Comparison of ENCODE assay signal across 8 cellular contexts in the genomic region with DNA sequence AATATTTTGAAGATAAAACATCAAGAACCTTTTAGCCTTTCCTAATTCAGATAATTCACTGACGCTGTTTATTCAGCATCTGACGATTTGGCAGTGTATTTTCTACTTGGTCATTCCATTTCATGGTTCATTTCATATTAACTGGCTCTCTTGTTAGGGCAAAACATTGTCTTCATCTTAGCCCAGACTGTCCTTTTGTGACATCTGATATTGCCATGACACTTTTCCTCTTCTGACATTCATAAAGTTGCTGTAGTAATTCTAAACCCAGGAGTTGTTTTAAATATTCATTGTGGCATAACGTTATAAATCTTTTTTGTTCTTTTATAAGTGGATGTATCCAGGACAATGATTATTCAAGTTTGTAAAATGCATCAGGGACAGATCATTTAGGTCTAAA. TPM values are rescaled to one million over a fixed set of nuclear protein-coding genes. Genes with fewer than 3 reads are reported as not detected.
DNase-seq lines count a peak whose midpoint lies in the region; ATAC-seq and TF ChIP-seq lines count a peak whose summit lies in the region.

No MANE protein-coding gene starts in this region.

- peak overlapping the region; percentile 88 to 97 (median 94); a peak in 18 of 22 replicates for H3K9ac ChIP-seq in BLaER1 treated with 17β-estradiol and CSF1 and Interleukin-3, amounts not matched to agents 10 nM and 100 nM
- no peak overlapping the region for H3K9ac ChIP-seq in HCT116 (ENCODE audit: low read length)

- H3K4me3 Mint-ChIP-seq in activated CD8-positive, alpha-beta T cell treated with anti-CD3 and anti-CD28 coated beads for 36 hours, result peak overlapping the region; percentile 81

- no peak overlapping the region for H2AFZ ChIP-seq in HCT116 (ENCODE audit: low read depth, low read length, poor library complexity, severe bottlenecking)

- H3K27ac Mint-ChIP-seq in activated CD8-positive, alpha-beta T cell treated with anti-CD3 and anti-CD28 coated beads for 36 hours, result no peak overlapping the region

- peaks cover 36% of the 10 kb centered on the region for H3K4me1 Mint-ChIP-seq in activated CD8-positive, alpha-beta T cell treated with anti-CD3 and anti-CD28 coated beads for 36 hours (ENCODE audit: low read depth)

- ATAC-seq in HCT116 (no peak), HG02852 (IDR thresholded peaks at IDR 0.05; ENCODE audit: unreplicated experiment) (no peak), GM18520 (IDR thresholded peaks at IDR 0.05; ENCODE audit: unreplicated experiment) (no peak)
- no peak for ATAC-seq in activated CD8-positive, alpha-beta T cell treated with anti-CD3 and anti-CD28 coated beads for 36 hours

- H3K27ac ChIP-seq in BLaER1 treated with 17β-estradiol and CSF1 and Interleukin-3, amounts not matched to agents 10 nM and 100 nM, result peak overlapping the region in 9 of 11 experiments; percentile 91 to 98 (median 95); a peak in 15 of 22 replicates
- no peak overlapping the region for H3K27ac ChIP-seq in HCT116 (ENCODE audit: low read depth, low read length)
- H3K27ac ChIP-seq in muscle layer of duodenum (ENCODE audit: low read length), result no peak overlapping the region

- no peak for TF ChIP-seq CTCF in HCT116 (IDR thresholded peaks at IDR 0.05 in 2 of 3, conservative IDR thresholded peaks at IDR 0.05 in 1 of 3; ENCODE audit: borderline replicate concordance in 1 of 3, insufficient read depth in 1 of 3, low read depth in 2 of 3, low read length in 2 of 3)
- no peak for TF ChIP-seq CTCF in activated CD8-positive, alpha-beta T cell treated with anti-CD3 and anti-CD28 coated beads for 36 hours (IDR thresholded peaks at IDR 0.05)

- no peaks in the 10 kb centered on the region for H3K27me3 ChIP-seq in BLaER1 treated with 17β-estradiol and CSF1 and Interleukin-3, amounts not matched to agents 10 nM and 100 nM
- H3K27me3 ChIP-seq in HCT116 (ENCODE audit: insufficient read depth, low read length) (no peaks in the 10 kb centered on the region), muscle layer of duodenum (ENCODE audit: low read depth, low read length) (no peaks in the 10 kb centered on the region), H7 (ENCODE audit: control insufficient read depth, insufficient read depth, low read length) (no peaks in the 10 kb centered on the region)

- H3K9me3 ChIP-seq in BLaER1 treated with 17β-estradiol and CSF1 and Interleukin-3, amounts not matched to agents 10 nM and 100 nM (replicated peaks in 1 of 11), result no peaks in the 10 kb centered on the region
- no peaks in the 10 kb centered on the region for H3K9me3 ChIP-seq in HCT116 (ENCODE audit: control insufficient read depth in 1 of 2, insufficient read depth in 1 of 2, low read depth in 1 of 2, low read length in 2 of 2)
- no peaks in the 10 kb centered on the region for H3K9me3 ChIP-seq in muscle layer of duodenum (ENCODE audit: control insufficient read depth in 1 of 2, low read length in 2 of 2)

- DNase-seq in HCT116 (ENCODE audit: low read depth, low spot score), result no peak
- no peak for DNase-seq in activated CD8-positive, alpha-beta T cell treated with anti-CD3 and anti-CD28 coated beads for 36 hours
- DNase-seq in activated CD4-positive, CD25-positive, alpha-beta regulatory T cell (lab: John Stamatoyannopoulos, UW), result no peak
- DNase-seq in H7, result no peak

- H3K36me3 Mint-ChIP-seq in activated CD8-positive, alpha-beta T cell treated with anti-CD3 and anti-CD28 coated beads for 36 hours (ENCODE audit: low read depth), result peaks cover 16% of the 10 kb centered on the region

- H4K20me1 ChIP-seq in BLaER1 treated with 17β-estradiol and CSF1 and Interleukin-3, amounts not matched to agents 10 nM and 100 nM, result peaks cover 0 to 35% (median 5%) of the 10 kb centered on the region in 11 experiments; a peak in 9 of 22 replicates
- H4K20me1 ChIP-seq in HCT116 (ENCODE audit: insufficient read depth), result 0 out of 2 replicates have a peak, but pooled peaks cover 2% of the 10 kb centered on the region

- no peaks in the 10 kb centered on the region for H3K9me2 ChIP-seq in HCT116 (ENCODE audit: insufficient read depth)

- TF ChIP-seq POLR2A in HCT116 (IDR thresholded peaks at IDR 0.05; ENCODE audit: borderline replicate concordance, extremely low read depth, insufficient read depth, insufficient read length), result no peak

- H3K36me3 ChIP-seq in BLaER1 treated with 17β-estradiol and CSF1 and Interleukin-3, amounts not matched to agents 10 nM and 100 nM, result peaks cover 0 to 10% (median 2%) of the 10 kb centered on the region in 11 experiments; a peak in 5 of 22 replicates
- H3K36me3 ChIP-seq in HCT116 (ENCODE audit: control insufficient read depth in 1 of 2, insufficient read depth in 2 of 2, low read length in 2 of 2), result no peaks in the 10 kb centered on the region
- H3K36me3 ChIP-seq in muscle layer of duodenum (ENCODE audit: control insufficient read depth in 1 of 2, insufficient read depth in 2 of 2, low read length in 2 of 2), result peaks cover 0 to under 1% of the 10 kb centered on the region in 2 donors
- H3K36me3 ChIP-seq in H7 (replicated peaks; ENCODE audit: control insufficient read depth, insufficient read depth, low read length), result no peaks in the 10 kb centered on the region

- H3K27me3 Mint-ChIP-seq in activated CD8-positive, alpha-beta T cell treated with anti-CD3 and anti-CD28 coated beads for 36 hours, result no peaks in the 10 kb centered on the region

- peak overlapping the region; percentile 92 to 100 (median 94); a peak in 15 of 20 replicates for H3K4me3 ChIP-seq in BLaER1 treated with 17β-estradiol and CSF1 and Interleukin-3, amounts not matched to agents 10 nM and 100 nM
- no peak overlapping the region for H3K4me3 ChIP-seq in HCT116 (replicated peaks in 1 of 2; ENCODE audit: low read depth in 1 of 2, low read length in 2 of 2)
- peak overlapping the region; percentile 73 to 99 for H3K4me3 ChIP-seq in muscle layer of duodenum (ENCODE audit: low read depth in 1 of 2, low read length in 2 of 2)
- H3K4me3 ChIP-seq in H7 (ENCODE audit: insufficient read depth, low read depth, low read length), result no peak overlapping the region

- H3K9me3 Mint-ChIP-seq in activated CD8-positive, alpha-beta T cell treated with anti-CD3 and anti-CD28 coated beads for 36 hours, result no peaks in the 10 kb centered on the region

- no peak for TF ChIP-seq RAD21 in HCT116 (IDR thresholded peaks at IDR 0.05; ENCODE audit: low read depth)

- POLR2A ChIA-PET in HCT116 (lab: Charles Lee), result no interaction called here
- POLR2A ChIA-PET in activated CD8-positive, alpha-beta T cell treated with anti-CD3 and anti-CD28 coated beads for 36 hours (lab: Charles Lee), result no interaction called here

- peaks cover 65% of the 10 kb centered on the region for H3K79me2 ChIP-seq in HCT116 (ENCODE audit: insufficient read depth, low read length)

- H3K4me2 ChIP-seq in BLaER1 treated with 17β-estradiol and CSF1 and Interleukin-3, amounts not matched to agents 10 nM and 100 nM, result peak overlapping the region; percentile 71 to 93 (median 88)
- H3K4me2 ChIP-seq in HCT116 (ENCODE audit: low read length), result peak overlapping the region; percentile 95; the same call in 1 of the 2 replicates

- CTCF ChIA-PET in HCT116 (lab: Charles Lee), result no interaction called here
- CTCF ChIA-PET in activated CD8-positive, alpha-beta T cell treated with anti-CD3 and anti-CD28 coated beads for 36 hours (lab: Charles Lee), result no interaction called here

- intact Hi-C loops in HCT116 (cut with micrococcal nuclease), result no loop called here
- intact Hi-C loops in activated CD8-positive, alpha-beta T cell treated with anti-CD3 and anti-CD28 coated beads for 36 hours (cut with micrococcal nuclease), result no loop called here

- BruUV-seq in HCT116 (replicated peaks; lab: Mats Ljungman, UMichigan), result no TSS peak

- RAD21 ChIA-PET in HCT116 (lab: Charles Lee; ENCODE audit: low non-redundant PET in 1 of 2, low total read pairs in 2 of 2, uncharacterized antibody in 2 of 2, unreplicated experiment in 2 of 2), result no interaction called here

- H3K4me1 ChIP-seq in BLaER1 treated with 17β-estradiol and CSF1 and Interleukin-3, amounts not matched to agents 10 nM and 100 nM, result peaks cover 21 to 44% (median 27%) of the 10 kb centered on the region in 10 experiments
- peaks cover 9 to 13% of the 10 kb centered on the region in 2 experiments; a peak in 3 of 4 replicates for H3K4me1 ChIP-seq in HCT116 (ENCODE audit: control insufficient read depth in 1 of 2, insufficient read depth in 2 of 2, low read length in 2 of 2)
- H3K4me1 ChIP-seq in muscle layer of duodenum (ENCODE audit: control insufficient read depth in 1 of 2, insufficient read depth in 2 of 2, low read length in 2 of 2), result peaks cover 6 to 20% of the 10 kb centered on the region in 2 donors

TF ChIP-seq in HCT116, 20 proteins besides CTCF, POLR2A, EP300 and RAD21 (continues in another document):
- TF ChIP-seq EZH2phosphoT487 (IDR thresholded peaks at IDR 0.05; ENCODE audit: borderline replicate concordance) (no peak), FOSL1 (IDR thresholded peaks at IDR 0.05; ENCODE audit: low read depth) (no peak), JUND (IDR thresholded peaks at IDR 0.05) (no peak), SIN3A (IDR thresholded peaks at IDR 0.05; ENCODE audit: low read depth) (no peak), CBX3 (IDR thresholded peaks at IDR 0.05; ENCODE audit: low read depth) (no peak), CEBPB (IDR thresholded peaks at IDR 0.05; ENCODE audit: low read depth) (no peak), SP1 (IDR thresholded peaks at IDR 0.05; ENCODE audit: low read depth) (no peak)
- TF ChIP-seq, protein P1, sequence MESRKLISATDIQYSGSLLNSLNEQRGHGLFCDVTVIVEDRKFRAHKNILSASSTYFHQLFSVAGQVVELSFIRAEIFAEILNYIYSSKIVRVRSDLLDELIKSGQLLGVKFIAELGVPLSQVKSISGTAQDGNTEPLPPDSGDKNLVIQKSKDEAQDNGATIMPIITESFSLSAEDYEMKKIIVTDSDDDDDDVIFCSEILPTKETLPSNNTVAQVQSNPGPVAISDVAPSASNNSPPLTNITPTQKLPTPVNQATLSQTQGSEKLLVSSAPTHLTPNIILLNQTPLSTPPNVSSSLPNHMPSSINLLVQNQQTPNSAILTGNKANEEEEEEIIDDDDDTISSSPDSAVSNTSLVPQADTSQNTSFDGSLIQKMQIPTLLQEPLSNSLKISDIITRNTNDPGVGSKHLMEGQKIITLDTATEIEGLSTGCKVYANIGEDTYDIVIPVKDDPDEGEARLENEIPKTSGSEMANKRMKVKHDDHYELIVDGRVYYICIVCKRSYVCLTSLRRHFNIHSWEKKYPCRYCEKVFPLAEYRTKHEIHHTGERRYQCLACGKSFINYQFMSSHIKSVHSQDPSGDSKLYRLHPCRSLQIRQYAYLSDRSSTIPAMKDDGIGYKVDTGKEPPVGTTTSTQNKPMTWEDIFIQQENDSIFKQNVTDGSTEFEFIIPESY (IDR thresholded peaks at IDR 0.05; ENCODE audit: extremely low read depth, insufficient replicate concordance, low read length), result no peak
- TF ChIP-seq, protein P2, sequence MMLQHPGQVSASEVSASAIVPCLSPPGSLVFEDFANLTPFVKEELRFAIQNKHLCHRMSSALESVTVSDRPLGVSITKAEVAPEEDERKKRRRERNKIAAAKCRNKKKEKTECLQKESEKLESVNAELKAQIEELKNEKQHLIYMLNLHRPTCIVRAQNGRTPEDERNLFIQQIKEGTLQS (IDR thresholded peaks at IDR 0.05), result no peak

RNA-seq across cellular contexts. Expression of a gene that starts 1.8 kb away (rescaled TPM):
- total RNA-seq in HCT116 (2021; ENCODE audit: unreplicated experiment), result 46.4 TPM
- 17.9 and 24.0 TPM in 2 replicates for polyA plus RNA-seq in HCT116 (2012)
- total RNA-seq in activated CD8-positive, alpha-beta T cell treated with anti-CD3 and anti-CD28 coated beads for 36 hours, result 10 to 100 TPM; 13.6 to 14.8 TPM
- total RNA-seq in H7 (2014; rRNA removed; shearing (Covaris generic)), result 39.1 and 59.7 TPM in 2 replicates

Comparison
In these comparisons a context has a peak if more than half of its experiments do, and no peak if none do; other contexts are left out.
1. H3K27ac ChIP-seq: peak in BLaER1 treated with 17β-estradiol and CSF1 and Interleukin-3, amounts not matched to agents 10 nM and 100 nM (9 of 11); none in HCT116 (single experiment) and muscle layer of duodenum (single experiment).
2. H3K4me3 ChIP-seq: peak in BLaER1 treated with 17β-estradiol and CSF1 and Interleukin-3, amounts not matched to agents 10 nM and 100 nM (10 of 10) and muscle layer of duodenum (2 of 2); none in HCT116 (0 of 2) and H7 (single experiment).